8 cellular contexts compared by ENCODE assay signal in genomic region chr12:112013601-112014402, GRCh38. TPM values are rescaled to one million over a fixed set of nuclear protein-coding genes. Genes with fewer than 3 reads are reported as not detected.
A peak's percentile ranks its signal among the peaks of the same experiment; 100 is the strongest.
DNase-seq lines count a peak whose midpoint lies in the region; ATAC-seq and TF ChIP-seq lines count a peak whose summit lies in the region.

No MANE protein-coding gene starts in this region.

- CTCF ChIA-PET in activated B cell treated with CpG ODN at 0.5 μM for 24 hours (lab: Charles Lee): interaction anchor here (0.8 to 1.9 kb wide), 8 partner anchors 9 to 373 kb away, joined by 3 to 13 read pairs (median 3); no protein-coding TSS in a partner anchor

- DNase-seq in GM13976 (ENCODE audit: low spot score): peak; percentile 40
- peak; percentile 75 for DNase-seq in NCI-H2196 (lab: John Stamatoyannopoulos, UW; ENCODE audit: unreplicated experiment)
- DNase-seq in activated B cell treated with CpG ODN at 0.5 μM for 24 hours: peak; percentile 49
- peak; percentile 89 for DNase-seq in cerebellar cortex (ENCODE audit: low spot score)
- DNase-seq in kidney tubule cell (ENCODE audit: low spot score): peak; percentile 80
- DNase-seq in stimulated activated CD4-positive, alpha-beta T cell treated with anti-CD3 and anti-CD28 coated beads, Interleukin-1b, Interleukin-23, amount 100 ng/mL, for 4 hours (ENCODE audit: low read depth in 2 of 2): peak; percentile 49 to 55

- in situ Hi-C loops in GM13976 (cut with MboI; ENCODE audit: low sequenced_read_pairs, unreplicated experiment): no loop called here

- peaks cover 71% of the 10 kb centered on the region for H3K4me1 Mint-ChIP-seq in activated B cell treated with CpG ODN at 0.5 μM for 24 hours

- no peaks in the 10 kb centered on the region for H3K27me3 Mint-ChIP-seq in activated B cell treated with CpG ODN at 0.5 μM for 24 hours

- ATAC-seq in HG03060 (IDR thresholded peaks at IDR 0.05; ENCODE audit: low read depth, unreplicated experiment) (peak; percentile 1), activated B cell treated with CpG ODN at 0.5 μM for 24 hours (ENCODE audit: low read depth) (peak; percentile 37), GM18519 (IDR thresholded peaks at IDR 0.05; ENCODE audit: low FRiP score, unreplicated experiment) (no peak)

- intact Hi-C loops in activated B cell treated with CpG ODN at 0.5 μM for 24 hours (cut with micrococcal nuclease): loop anchor here (1.0 to 5.0 kb wide), 11 partner anchors 12 to 395 kb away; partner anchors contain the start of genes ALDH2, HECTD4, MAPKAPK5 and NAA25

- H3K9me3 Mint-ChIP-seq in activated B cell treated with CpG ODN at 0.5 μM for 24 hours: no peaks in the 10 kb centered on the region

- POLR2A ChIA-PET in activated B cell treated with CpG ODN at 0.5 μM for 24 hours (lab: Charles Lee): interaction anchor here (0.6 to 4.0 kb wide), 24 partner anchors 9 to 569 kb away, joined by 3 to 98 read pairs (median 6); partner anchors contain the start of genes ACAD10, BRAP, MAPKAPK5 and NAA25

- peaks cover 50% of the 10 kb centered on the region for H3K36me3 Mint-ChIP-seq in activated B cell treated with CpG ODN at 0.5 μM for 24 hours (ENCODE audit: low read depth)

- peak overlapping the region; percentile 96 for H3K4me3 Mint-ChIP-seq in activated B cell treated with CpG ODN at 0.5 μM for 24 hours

- TF ChIP-seq CTCF in GM13976 (IDR thresholded peaks at IDR 0.05; ENCODE audit: borderline replicate concordance, control extremely low read depth, extremely low read depth, insufficient read depth, missing control alignments) (no peak), activated B cell treated with CpG ODN at 0.5 μM for 24 hours (IDR thresholded peaks at IDR 0.05) (no peak)

- H3K27ac Mint-ChIP-seq in activated B cell treated with CpG ODN at 0.5 μM for 24 hours: peak overlapping the region; percentile 99

RNA-seq across cellular contexts. Expression of gene ERP29, which starts 0.6 kb away (rescaled TPM):
- total RNA-seq in activated B cell treated with CpG ODN at 0.5 μM for 24 hours: 133 and 135 TPM in 2 replicates

RNA-seq across cellular contexts. Expression of gene TMEM116, which starts 0.8 kb away (rescaled TPM):
- total RNA-seq in activated B cell treated with CpG ODN at 0.5 μM for 24 hours: 6.4 and 10.5 TPM in 2 replicates
